In the genomic region with DNA sequence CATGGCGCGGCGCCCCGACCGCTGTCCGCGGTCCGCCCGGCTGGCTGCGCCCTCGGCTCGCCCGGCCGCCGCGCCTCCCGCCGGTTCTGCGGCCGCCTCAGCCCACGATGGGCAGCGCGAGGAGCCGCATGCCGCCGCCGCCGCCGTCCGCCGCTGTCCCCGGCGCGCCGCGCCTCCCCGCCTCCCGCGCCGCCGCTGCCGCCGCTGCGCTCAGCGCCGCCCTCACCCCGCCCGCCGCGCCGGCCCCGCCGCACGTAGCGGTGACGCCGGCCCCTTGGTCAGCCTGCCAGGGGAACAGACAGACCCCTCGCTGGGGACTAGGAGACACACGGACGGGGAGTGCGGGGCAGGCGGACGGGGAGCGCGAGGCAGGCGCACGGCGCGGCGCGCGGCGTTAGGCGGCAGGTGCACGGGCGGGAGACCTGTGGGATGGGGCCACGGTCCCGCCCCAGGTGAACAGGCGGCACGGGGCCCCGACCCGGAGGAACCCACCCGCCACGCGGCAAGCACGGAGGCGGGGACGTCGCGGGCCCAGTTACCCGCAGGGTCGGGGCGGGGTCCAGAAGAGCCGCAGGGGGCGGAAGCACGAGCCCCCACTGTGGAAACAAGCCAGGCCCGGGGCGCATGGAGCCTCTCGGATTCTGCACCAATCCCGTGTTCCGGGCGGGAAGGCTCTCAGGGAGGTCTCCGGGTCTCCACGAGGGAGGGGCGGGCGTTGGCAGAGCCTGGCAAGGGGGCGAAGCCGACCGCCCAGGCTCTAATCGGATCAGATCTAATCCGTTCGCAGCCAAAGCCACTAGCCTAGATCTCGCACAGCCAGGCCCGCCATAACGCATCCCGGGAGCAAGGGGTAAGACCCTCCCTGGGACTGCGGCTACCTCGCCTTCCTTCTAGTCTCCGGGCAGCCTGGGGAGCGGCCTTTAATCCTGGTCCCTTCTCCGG, we compare ENCODE assay signal across 8 cellular contexts. TPM values are rescaled to one million over a fixed set of nuclear protein-coding genes. Genes with fewer than 3 reads are reported as not detected.
DNase-seq lines count a peak whose midpoint lies in the region; FAIRE-seq and TF ChIP-seq lines count a peak whose summit lies in the region.

A gene with protein sequence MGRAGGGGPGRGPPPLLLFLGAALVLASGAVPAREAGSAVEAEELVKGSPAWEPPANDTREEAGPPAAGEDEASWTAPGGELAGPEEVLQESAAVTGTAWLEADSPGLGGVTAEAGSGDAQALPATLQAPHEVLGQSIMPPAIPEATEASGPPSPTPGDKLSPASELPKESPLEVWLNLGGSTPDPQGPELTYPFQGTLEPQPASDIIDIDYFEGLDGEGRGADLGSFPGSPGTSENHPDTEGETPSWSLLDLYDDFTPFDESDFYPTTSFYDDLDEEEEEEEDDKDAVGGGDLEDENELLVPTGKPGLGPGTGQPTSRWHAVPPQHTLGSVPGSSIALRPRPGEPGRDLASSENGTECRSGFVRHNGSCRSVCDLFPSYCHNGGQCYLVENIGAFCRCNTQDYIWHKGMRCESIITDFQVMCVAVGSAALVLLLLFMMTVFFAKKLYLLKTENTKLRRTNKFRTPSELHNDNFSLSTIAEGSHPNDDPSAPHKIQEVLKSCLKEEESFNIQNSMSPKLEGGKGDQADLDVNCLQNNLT (minus strand): TSS at position 175 of the 942 bp plus-strand sequence. CDS start 172 bp downstream, at position 3.

- H3K9me3 Mint-ChIP-seq in activated T-helper 1 cell treated with anti-CD3 and anti-CD28 coated beads, Interleukin-12 subunit alpha, Interleukin-12 subunit beta, Interleukin-2, Interleukin-4 antibody, amounts not matched to agents 30 ng/mL and 10 ng/mL and 1 ng/mL, durations not matched to agents 14 hours and 24 hours and 36 hours: no peaks in the 10 kb centered on the region

- peaks cover 92% of the 10 kb centered on the region for H3K27me3 ChIP-seq in neutrophil

- no peaks in the 10 kb centered on the region for H3K9me3 ChIP-seq in neutrophil

- H3K4me1 ChIP-seq in neutrophil (ENCODE audit: control insufficient read depth in 1 of 2, insufficient read depth in 1 of 2, low read depth in 1 of 2, low read length in 1 of 2): peaks cover 5 to 12% of the 10 kb centered on the region in 2 experiments

- H3K4me3 ChIP-seq in foreskin fibroblast (ENCODE audit: low read depth in 1 of 2, low read length in 2 of 2) (peak within 1 kb of the TSS; percentile 44 to 49), neutrophil (ENCODE audit: low read depth in 1 of 2, low read length in 1 of 2) (peak within 1 kb of the TSS; percentile 51 to 64)

- FAIRE-seq in D721Med (lab: Jason Lieb, UNC): no peak

- H3K27ac ChIP-seq in neutrophil: no peak within 1 kb of the TSS

- TF ChIP-seq RAD21 in Ishikawa (IDR thresholded peaks at IDR 0.05; ENCODE audit: low read depth): no peak

- peaks cover 30% of the 10 kb centered on the region for H3K27me3 Mint-ChIP-seq in activated T-helper 1 cell treated with anti-CD3 and anti-CD28 coated beads, Interleukin-12 subunit alpha, Interleukin-12 subunit beta, Interleukin-2, Interleukin-4 antibody, amounts not matched to agents 30 ng/mL and 10 ng/mL and 1 ng/mL, durations not matched to agents 14 hours and 24 hours and 36 hours (ENCODE audit: insufficient read depth)

- DNase-seq in D721Med (ENCODE audit: insufficient read length, low spot score): peak; percentile 87
- peak; percentile 33 for DNase-seq in activated T-helper 1 cell treated with anti-CD3 and anti-CD28 coated beads, Interleukin-12 subunit alpha, Interleukin-12 subunit beta, Interleukin-2, Interleukin-4 antibody, amounts not matched to agents 30 ng/mL and 10 ng/mL and 1 ng/mL, durations not matched to agents 14 hours and 24 hours and 36 hours (ENCODE audit: low spot score)
- DNase-seq in foreskin fibroblast: peak in 1 of 2 donors; percentile 34
- DNase-seq in NOMO-1 (lab: John Stamatoyannopoulos, UW; ENCODE audit: unreplicated experiment in 2 of 2): no peak
- no peak for DNase-seq in medulla oblongata (ENCODE audit: extremely low spot score)
- DNase-seq in NCI-H1436 (lab: John Stamatoyannopoulos, UW): no peak

- intact Hi-C loops in activated T-helper 1 cell treated with anti-CD3 and anti-CD28 coated beads, Interleukin-12 subunit alpha, Interleukin-12 subunit beta, Interleukin-2, Interleukin-4 antibody, amounts not matched to agents 30 ng/mL and 10 ng/mL and 1 ng/mL, durations not matched to agents 14 hours and 24 hours and 36 hours (cut with micrococcal nuclease): loop anchor here (2.0 to 5.0 kb wide), 2 partner anchors 56 to 203 kb away; a partner anchor contains a TSS

- no peaks in the 10 kb centered on the region for H3K36me3 ChIP-seq in neutrophil

- H3K27ac Mint-ChIP-seq in activated T-helper 1 cell treated with anti-CD3 and anti-CD28 coated beads, Interleukin-12 subunit alpha, Interleukin-12 subunit beta, Interleukin-2, Interleukin-4 antibody, amounts not matched to agents 30 ng/mL and 10 ng/mL and 1 ng/mL, durations not matched to agents 14 hours and 24 hours and 36 hours: no peak within 1 kb of the TSS

- H3K4me3 Mint-ChIP-seq in activated T-helper 1 cell treated with anti-CD3 and anti-CD28 coated beads, Interleukin-12 subunit alpha, Interleukin-12 subunit beta, Interleukin-2, Interleukin-4 antibody, amounts not matched to agents 30 ng/mL and 10 ng/mL and 1 ng/mL, durations not matched to agents 14 hours and 24 hours and 36 hours: peak within 1 kb of the TSS; percentile 53

- no peak for TF ChIP-seq EP300 in Ishikawa (IDR thresholded peaks at IDR 0.05; ENCODE audit: borderline replicate concordance)

- TF ChIP-seq CTCF in D721Med (IDR thresholded peaks at IDR 0.05; ENCODE audit: insufficient read depth, missing control alignments) (no peak), foreskin fibroblast (IDR thresholded peaks at IDR 0.05; ENCODE audit: low read depth, low read length) (no peak), neutrophil (IDR thresholded peaks at IDR 0.05) (no peak)

- no peaks in the 10 kb centered on the region for H3K4me1 Mint-ChIP-seq in activated T-helper 1 cell treated with anti-CD3 and anti-CD28 coated beads, Interleukin-12 subunit alpha, Interleukin-12 subunit beta, Interleukin-2, Interleukin-4 antibody, amounts not matched to agents 30 ng/mL and 10 ng/mL and 1 ng/mL, durations not matched to agents 14 hours and 24 hours and 36 hours (ENCODE audit: low read depth)

- no peaks in the 10 kb centered on the region for H3K36me3 Mint-ChIP-seq in activated T-helper 1 cell treated with anti-CD3 and anti-CD28 coated beads, Interleukin-12 subunit alpha, Interleukin-12 subunit beta, Interleukin-2, Interleukin-4 antibody, amounts not matched to agents 30 ng/mL and 10 ng/mL and 1 ng/mL, durations not matched to agents 14 hours and 24 hours and 36 hours (ENCODE audit: low read depth)

TF ChIP-seq in Ishikawa, 13 proteins besides CTCF, POLR2A, EP300 and RAD21:
- TF ChIP-seq FOXM1 (IDR thresholded peaks at IDR 0.05; ENCODE audit: borderline replicate concordance, low read depth): no peak
- peak; percentile 55; the same call in 1 of the 2 replicates for TF ChIP-seq TAF1 (IDR thresholded peaks at IDR 0.05; ENCODE audit: low read depth)
- peak; percentile 83; the same call in 1 of the 2 replicates for TF ChIP-seq ZBTB7A (IDR thresholded peaks at IDR 0.05; ENCODE audit: low read depth)
- peak; percentile 37; the same call in 1 of the 2 replicates for TF ChIP-seq TCF12 (IDR thresholded peaks at IDR 0.05; ENCODE audit: low read depth)
- TF ChIP-seq, protein P1, sequence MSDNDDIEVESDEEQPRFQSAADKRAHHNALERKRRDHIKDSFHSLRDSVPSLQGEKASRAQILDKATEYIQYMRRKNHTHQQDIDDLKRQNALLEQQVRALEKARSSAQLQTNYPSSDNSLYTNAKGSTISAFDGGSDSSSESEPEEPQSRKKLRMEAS (IDR thresholded peaks at IDR 0.05): peak; percentile 75
- 0 out of 2 replicates have a peak, but pooled peaks have one; percentile 30 for TF ChIP-seq NFIC (IDR thresholded peaks at IDR 0.05)
TF ChIP-seq in Ishikawa: peak in this region for 5.

RNA-seq across cellular contexts. Expression of the gene that starts here (rescaled TPM):
- total RNA-seq in activated T-helper 1 cell treated with anti-CD3 and anti-CD28 coated beads, Interleukin-12 subunit alpha, Interleukin-12 subunit beta, Interleukin-2, Interleukin-4 antibody, amounts not matched to agents 30 ng/mL and 10 ng/mL and 1 ng/mL, durations not matched to agents 14 hours and 24 hours and 36 hours: 1.4 and 1.7 TPM in 2 replicates

Comparison
In these comparisons a context has a peak if more than half of its experiments do, and no peak if none do; other contexts are left out.
1. DNase-seq: peak in D721Med (single experiment) and activated T-helper 1 cell treated with anti-CD3 and anti-CD28 coated beads, Interleukin-12 subunit alpha, Interleukin-12 subunit beta, Interleukin-2, Interleukin-4 antibody, amounts not matched to agents 30 ng/mL and 10 ng/mL and 1 ng/mL, durations not matched to agents 14 hours and 24 hours and 36 hours (single experiment); none in NOMO-1 (0 of 2), medulla oblongata (single experiment) and NCI-H1436 (single experiment).